In genomic region chrX:113522814-113523213, GRCh38 we compare ENCODE assay signal across 11 cellular contexts.
DNase-seq lines count a peak whose midpoint lies in the region; ATAC-seq, FAIRE-seq and TF ChIP-seq lines count a peak whose summit lies in the region.
"Had no signal": no experiment of that assay in that cellular context is flagged by ENCODE, and none has a peak within 500 bp of the region (broad histone marks: within the 10 kb centered on the region; RNA-seq: fewer than 3 reads in every experiment).

No MANE protein-coding gene starts in this region.

- ATAC-seq in GM21447 (IDR thresholded peaks at IDR 0.05; ENCODE audit: unreplicated experiment) (peak; percentile 100), HG03108 (IDR thresholded peaks at IDR 0.05; ENCODE audit: unreplicated experiment) (peak; percentile 98)
- ATAC-seq: activated CD8-positive, alpha-beta T cell treated with anti-CD3 and anti-CD28 coated beads for 36 hours; upper lobe of right lung had no signal

- DNase-seq in GM13977 (ENCODE audit: low spot score), result peak; percentile 20
- peak; percentile 47 for DNase-seq in SIG-M5 treated with dmso at 0.1 percent for 504 hours (lab: John Stamatoyannopoulos, UW; ENCODE audit: unreplicated experiment)
- no peak for DNase-seq in RCC 7860 (ENCODE audit: low spot score)
- DNase-seq in AML-193 (lab: John Stamatoyannopoulos, UW), result no peak
- DNase-seq in hepatic stellate cell (ENCODE audit: low spot score), result no peak
- DNase-seq in activated CD4-positive, CD25-positive, alpha-beta regulatory T cell (lab: John Stamatoyannopoulos, UW), result no peak
- DNase-seq: activated CD8-positive, alpha-beta T cell treated with anti-CD3 and anti-CD28 coated beads for 36 hours; brain microvascular endothelial cell; upper lobe of right lung had no signal

- in situ Hi-C loops in GM13977 (cut with MboI; ENCODE audit: low pct_unique_long_range_greater_than_20kb, low sequenced_read_pairs, unreplicated experiment), result no loop called here

- no peak for FAIRE-seq in RCC 7860 (lab: Jason Lieb, UNC)

- no peak for TF ChIP-seq CTCF in GM13977 (IDR thresholded peaks at IDR 0.05; ENCODE audit: extremely low read depth, insufficient read depth, missing control alignments)

Comparison
In these comparisons a context has a peak if more than half of its experiments do, and no peak if none do; other contexts are left out.
1. DNase-seq: peak in GM13977 (single experiment) and SIG-M5 treated with dmso at 0.1 percent for 504 hours (single experiment); none in RCC 7860 (single experiment), AML-193 (0 of 2), hepatic stellate cell (single experiment) and activated CD4-positive, CD25-positive, alpha-beta regulatory T cell (0 of 4).